ENCODE assay signal across 1 cellular context in genomic region chr1:109226078-109226445, GRCh38.
TF ChIP-seq lines count a peak whose summit lies in the region.

No MANE protein-coding gene starts in this region.

TF ChIP-seq in GM23338, 12 proteins besides CTCF, POLR2A, EP300 and RAD21 (continued from another document):
- no peak for TF ChIP-seq REST (IDR thresholded peaks at IDR 0.05; ENCODE audit: unreplicated experiment)
- no peak for TF ChIP-seq POLR2AphosphoS5 (IDR thresholded peaks at IDR 0.05; ENCODE audit: low read depth)
- no peak for TF ChIP-seq ZNF114 (CRISPR knock-in tag; IDR thresholded peaks at IDR 0.05)
